Comparison of ENCODE assay signal across 1 cellular context in the genomic region with DNA sequence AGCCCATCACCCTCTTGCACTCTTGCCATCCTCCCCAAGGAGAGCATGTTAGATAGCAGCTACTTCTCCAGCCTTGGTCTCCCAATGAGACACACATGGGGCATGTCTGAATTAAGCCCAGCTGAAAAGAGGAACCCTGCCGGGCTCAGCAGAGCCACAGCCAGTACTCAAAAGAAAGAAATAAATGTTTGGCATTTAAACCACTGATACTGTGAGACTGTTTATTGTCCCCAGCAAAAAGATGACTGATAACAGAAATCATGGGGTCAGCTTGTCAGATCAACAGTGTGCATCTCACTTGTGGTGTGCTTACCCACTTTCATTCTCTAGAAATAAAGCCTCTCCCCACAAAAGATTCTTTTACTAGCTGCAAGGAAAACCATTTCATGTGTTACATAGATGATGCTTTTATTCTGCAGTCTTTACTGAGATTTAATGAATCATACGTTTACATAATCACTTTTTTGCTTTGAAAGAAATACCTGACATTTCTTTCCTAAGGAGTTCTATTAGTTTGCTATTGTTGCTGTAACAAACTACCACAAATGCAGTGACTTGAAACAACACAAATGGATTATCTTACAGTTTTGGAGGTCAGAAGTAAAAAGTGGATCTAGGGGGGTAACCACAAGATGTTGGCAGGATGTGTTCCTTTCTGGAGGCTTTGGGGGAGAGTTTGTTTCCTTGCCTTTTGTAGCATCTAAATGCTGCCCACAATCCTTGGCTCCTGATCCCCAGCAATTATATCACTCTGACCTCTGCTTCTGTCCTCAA.
TF ChIP-seq lines count a peak whose summit lies in the region.

No MANE protein-coding gene starts in this region.

TF ChIP-seq in H1, 55 proteins besides CTCF, POLR2A, EP300 and RAD21:
- TF ChIP-seq GTF2F1 (IDR thresholded peaks at IDR 0.05; ENCODE audit: borderline replicate concordance, low read depth, low read length) (no peak), RXRA (IDR thresholded peaks at IDR 0.05; ENCODE audit: insufficient read depth, low read depth, low read length) (no peak), HDAC6 (IDR thresholded peaks at IDR 0.05; ENCODE audit: low read depth, low read length) (no peak), ASH2L (IDR thresholded peaks at IDR 0.05; ENCODE audit: low read length) (no peak), BRCA1 (IDR thresholded peaks at IDR 0.05; ENCODE audit: low read depth, low read length) (no peak), SP1 (IDR thresholded peaks at IDR 0.05; ENCODE audit: low read depth, low read length) (no peak), POU5F1 (IDR thresholded peaks at IDR 0.05; ENCODE audit: low read depth, low read length) (no peak), JUN (IDR thresholded peaks at IDR 0.05; ENCODE audit: low read depth, low read length) (no peak), CBX5 (IDR thresholded peaks at IDR 0.05; ENCODE audit: low read depth, low read length) (no peak), CHD1 (IDR thresholded peaks at IDR 0.05; ENCODE audit: low read depth, low read length) (no peak), KDM1A (IDR thresholded peaks at IDR 0.05; ENCODE audit: borderline replicate concordance, low read length) (no peak), JUND (IDR thresholded peaks at IDR 0.05; ENCODE audit: low read length) (no peak), CHD2 (IDR thresholded peaks at IDR 0.05; ENCODE audit: low read length) (no peak), BACH1 (IDR thresholded peaks at IDR 0.05; ENCODE audit: low read length) (no peak), TEAD4 (IDR thresholded peaks at IDR 0.05; ENCODE audit: low read depth, low read length) (no peak)
- TF ChIP-seq, protein P1, sequence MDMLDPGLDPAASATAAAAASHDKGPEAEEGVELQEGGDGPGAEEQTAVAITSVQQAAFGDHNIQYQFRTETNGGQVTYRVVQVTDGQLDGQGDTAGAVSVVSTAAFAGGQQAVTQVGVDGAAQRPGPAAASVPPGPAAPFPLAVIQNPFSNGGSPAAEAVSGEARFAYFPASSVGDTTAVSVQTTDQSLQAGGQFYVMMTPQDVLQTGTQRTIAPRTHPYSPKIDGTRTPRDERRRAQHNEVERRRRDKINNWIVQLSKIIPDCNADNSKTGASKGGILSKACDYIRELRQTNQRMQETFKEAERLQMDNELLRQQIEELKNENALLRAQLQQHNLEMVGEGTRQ (IDR thresholded peaks at IDR 0.05; ENCODE audit: low read length), result no peak
- TF ChIP-seq, protein P2, sequence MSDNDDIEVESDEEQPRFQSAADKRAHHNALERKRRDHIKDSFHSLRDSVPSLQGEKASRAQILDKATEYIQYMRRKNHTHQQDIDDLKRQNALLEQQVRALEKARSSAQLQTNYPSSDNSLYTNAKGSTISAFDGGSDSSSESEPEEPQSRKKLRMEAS (IDR thresholded peaks at IDR 0.05), result no peak
